Comparison of ENCODE assay signal across 1 cellular context in the genomic region with DNA sequence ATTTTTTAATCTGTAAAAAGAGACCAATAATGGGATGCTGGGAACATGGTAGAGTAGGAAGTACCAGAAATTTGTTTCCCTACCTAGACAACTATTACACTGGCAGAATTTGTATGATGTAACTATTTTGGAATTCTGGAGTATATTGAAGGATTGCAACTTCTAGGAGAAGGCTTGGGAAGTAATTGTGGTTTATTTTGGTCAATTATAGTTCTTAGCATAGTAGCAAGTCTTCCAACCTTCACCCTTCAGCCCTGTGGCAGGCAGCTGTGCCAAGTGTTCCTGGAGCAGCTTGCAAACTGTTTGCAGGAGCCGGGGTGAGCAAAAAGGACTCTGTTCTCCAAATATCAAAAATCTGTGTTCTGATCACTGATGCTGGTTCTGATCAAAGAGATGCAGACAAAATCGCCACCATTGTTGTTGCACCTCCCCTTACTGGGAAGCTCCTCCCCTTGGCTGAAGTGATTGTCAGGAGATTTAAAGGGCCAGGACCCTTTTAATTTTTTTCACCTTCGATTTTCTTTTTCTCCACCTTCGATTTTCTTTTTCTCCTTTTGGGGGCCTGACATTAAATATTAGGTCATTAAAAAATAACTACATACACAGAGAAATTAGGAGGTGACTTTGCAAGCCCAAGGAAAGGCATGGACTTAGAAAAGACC.
TF ChIP-seq lines count a peak whose summit lies in the region.

No MANE protein-coding gene starts in this region.

TF ChIP-seq in GM23338, 12 proteins besides CTCF, POLR2A, EP300 and RAD21 (continued from another document):
- TF ChIP-seq, protein P1, sequence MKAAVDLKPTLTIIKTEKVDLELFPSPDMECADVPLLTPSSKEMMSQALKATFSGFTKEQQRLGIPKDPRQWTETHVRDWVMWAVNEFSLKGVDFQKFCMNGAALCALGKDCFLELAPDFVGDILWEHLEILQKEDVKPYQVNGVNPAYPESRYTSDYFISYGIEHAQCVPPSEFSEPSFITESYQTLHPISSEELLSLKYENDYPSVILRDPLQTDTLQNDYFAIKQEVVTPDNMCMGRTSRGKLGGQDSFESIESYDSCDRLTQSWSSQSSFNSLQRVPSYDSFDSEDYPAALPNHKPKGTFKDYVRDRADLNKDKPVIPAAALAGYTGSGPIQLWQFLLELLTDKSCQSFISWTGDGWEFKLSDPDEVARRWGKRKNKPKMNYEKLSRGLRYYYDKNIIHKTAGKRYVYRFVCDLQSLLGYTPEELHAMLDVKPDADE (IDR thresholded peaks at IDR 0.05): no peak
- TF ChIP-seq NANOG (IDR thresholded peaks at IDR 0.05; ENCODE audit: borderline replicate concordance) (no peak), ZNF331 (CRISPR knock-in tag; IDR thresholded peaks at IDR 0.05; ENCODE audit: low read depth) (no peak)
